ENCODE assay signal across 1 cellular context in the genomic region with DNA sequence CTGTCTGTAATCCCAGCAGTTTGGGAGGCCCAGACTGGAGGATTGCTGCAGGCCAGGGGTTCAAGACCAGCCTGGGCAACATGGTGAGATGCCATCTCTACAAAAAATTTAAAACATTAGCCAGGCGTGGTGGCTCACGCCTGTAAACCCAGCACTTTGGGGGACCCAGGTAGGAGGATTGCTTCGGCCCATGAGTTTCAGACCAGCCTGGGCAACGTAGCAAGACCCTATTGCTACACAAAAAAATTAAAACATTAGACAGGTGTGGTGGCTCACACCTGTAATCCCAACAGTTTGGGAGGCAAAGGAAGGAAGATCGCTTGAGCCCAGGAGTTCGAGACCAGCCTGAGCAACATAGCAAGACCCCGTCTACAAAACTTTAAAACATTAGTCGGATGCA.
TF ChIP-seq lines count a peak whose summit lies in the region.

No MANE protein-coding gene starts in this region.

TF ChIP-seq in A549, 52 proteins besides CTCF, POLR2A, EP300 and RAD21 (continued from another document):
- no peak for TF ChIP-seq HOXB5 (CRISPR knock-in tag; IDR thresholded peaks at IDR 0.05)
